Comparison of ENCODE assay signal across 1 cellular context in the genomic region with DNA sequence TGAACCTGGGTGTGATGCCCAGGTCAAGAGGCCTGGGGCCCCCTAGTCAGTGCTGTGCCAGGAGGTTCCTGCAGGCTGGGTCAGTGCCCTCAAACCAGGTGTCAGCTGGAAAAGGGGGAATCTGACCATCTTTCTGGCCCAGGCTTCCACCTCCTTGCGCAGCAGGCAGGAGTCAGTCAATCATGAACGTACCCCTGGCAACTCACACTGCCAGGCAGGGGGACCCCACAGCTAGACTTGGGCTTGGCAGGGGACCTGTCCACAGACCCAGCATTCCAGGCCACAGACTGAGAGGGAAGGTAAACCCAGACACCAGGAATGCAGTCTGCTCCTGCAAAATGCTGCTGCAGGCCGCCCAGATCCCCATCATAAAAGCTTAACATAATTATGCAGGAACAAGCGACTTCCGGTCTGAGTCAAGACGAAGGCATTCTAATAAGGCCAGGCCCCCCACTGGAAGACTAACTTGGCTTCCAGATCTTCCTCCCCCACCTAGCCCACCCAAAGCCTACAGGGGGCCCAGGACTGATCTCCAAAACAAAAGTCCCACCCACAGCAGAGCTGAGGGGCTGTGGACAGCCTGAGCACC.
TF ChIP-seq lines count a peak whose summit lies in the region.

No MANE protein-coding gene starts in this region.

TF ChIP-seq in IMR-90, 13 proteins besides CTCF, POLR2A, EP300 and RAD21 (continued from another document):
- no peak for TF ChIP-seq RCOR1 (IDR thresholded peaks at IDR 0.05; ENCODE audit: insufficient replicate concordance, low read length)
- no peak for TF ChIP-seq BHLHE40 (IDR thresholded peaks at IDR 0.05; ENCODE audit: low read depth, low read length)
- no peak for TF ChIP-seq MAFK (IDR thresholded peaks at IDR 0.05; ENCODE audit: low read depth, low read length)
- no peak for TF ChIP-seq MAZ (IDR thresholded peaks at IDR 0.05; ENCODE audit: borderline replicate concordance, low read depth, low read length)
- TF ChIP-seq MXI1 (IDR thresholded peaks at IDR 0.05; ENCODE audit: borderline replicate concordance, low read depth, low read length): no peak
- no peak for TF ChIP-seq RFX5 (IDR thresholded peaks at IDR 0.05; ENCODE audit: low read depth, low read length)
- TF ChIP-seq CEBPB (IDR thresholded peaks at IDR 0.05; ENCODE audit: low read depth, low read length): no peak
